Comparison of ENCODE assay signal across 10 cellular contexts in the genomic region with DNA sequence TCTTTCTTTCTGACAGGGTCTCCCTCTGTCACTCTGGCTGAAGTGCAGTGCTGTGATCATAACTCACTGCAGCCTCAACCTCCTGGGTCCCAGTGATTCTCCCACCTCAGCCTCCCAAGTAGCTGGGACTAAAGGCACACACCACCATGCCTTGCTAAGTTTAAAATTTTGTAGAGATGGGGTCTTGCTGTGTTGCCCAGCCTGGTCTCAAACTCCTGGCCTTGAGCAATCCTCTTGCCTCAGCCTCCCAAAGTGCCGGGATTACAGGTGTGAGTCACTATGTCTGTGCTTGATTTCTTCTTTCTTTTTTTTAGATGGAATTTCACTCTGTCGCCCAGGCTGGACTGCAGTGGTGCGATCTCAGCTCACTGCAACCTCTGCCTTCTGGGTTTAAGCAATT. TPM values are rescaled to one million over a fixed set of nuclear protein-coding genes. Genes with fewer than 3 reads are reported as not detected.
"Had no signal": no experiment of that assay in that cellular context is flagged by ENCODE, and none has a peak within 500 bp of the region (broad histone marks: within the 10 kb centered on the region; RNA-seq: fewer than 3 reads in every experiment).

No MANE protein-coding gene starts in this region.

RNA-seq across cellular contexts. Expression of gene ASPDH, which starts 14.3 kb away (rescaled TPM):
- total RNA-seq: OCI-LY7, PC-3, PC-9, Right ventricle myocardium inferior, Right ventricle myocardium superior, RPMI7951, SJCRH30, SJSA1, SK-MEL-5, T-cell had no signal

RNA-seq across cellular contexts. Expression of gene LRRC4B, which starts 40.2 kb away (rescaled TPM):
- total RNA-seq: PC-9, RPMI7951, SJSA1, T-cell had no signal

RNA-seq across cellular contexts. Expression of gene GARIN5A, which starts 51.4 kb away (rescaled TPM):
- total RNA-seq: RPMI7951, SJSA1 had no signal
